25 cellular contexts compared by ENCODE assay signal in genomic region chr20:24458441-24458840, GRCh38. TPM values are rescaled to one million over a fixed set of nuclear protein-coding genes. Genes with fewer than 3 reads are reported as not detected.
A peak's percentile ranks its signal among the peaks of the same experiment; 100 is the strongest.
DNase-seq lines count a peak whose midpoint lies in the region; FAIRE-seq and TF ChIP-seq lines count a peak whose summit lies in the region.
"Had no signal": no experiment of that assay in that cellular context is flagged by ENCODE, and none has a peak within 500 bp of the region (broad histone marks: within the 10 kb centered on the region; RNA-seq: fewer than 3 reads in every experiment).

No MANE protein-coding gene starts in this region.

- WGBS in H1 (ENCODE audit: extremely low coverage in 1 of 2, insufficient coverage in 1 of 2, insufficient read length in 1 of 2, insufficient replicate concordance in 2 of 2, low coverage in 1 of 2, low lambda C conversion rate in 2 of 2, missing lambda C conversion rate in 1 of 2), 2 experiments = 94% methylated on average over 2 of the region's 2 CpGs; no CpG with 5 or more reads in 1 of the 2 experiments

- no peak overlapping the region for H3K27ac ChIP-seq in H1 (ENCODE audit: low read depth, low read length)
- H3K27ac ChIP-seq: 22Rv1, SJCRH30 had no signal

- CTCF ChIA-PET in H1 (lab: Charles Lee; ENCODE audit: partially characterized antibody) = interaction anchor here (0.9 to 1.2 kb wide), 2 partner anchors 34 to 99 kb away, joined by 3 to 7 read pairs; no protein-coding TSS in a partner anchor

- H4K91ac ChIP-seq in H1 (replicated peaks; ENCODE audit: insufficient read length, low read length) = no peak overlapping the region

- H2BK12ac ChIP-seq in H1 (ENCODE audit: low read depth, low read length) = peak overlapping the region; percentile 80; the same call in 1 of the 2 replicates

- no peak overlapping the region for H3K4me3 Mint-ChIP-seq in activated T-helper 2 cell treated with anti-CD3 and anti-CD28 coated beads, Interferon-gamma antibody, Interleukin-2, Interleukin-4, amounts not matched to agents 10 μg/mL and 5 μg/mL and 100 μg/mL, durations not matched to agents 14 hours and 24 hours and 36 hours (ENCODE audit: low read depth)
- H3K4me3 Mint-ChIP-seq: H9 had no signal

- H3K36me3 ChIP-seq in H1 (ENCODE audit: control insufficient read depth in 2 of 4, insufficient read depth in 4 of 4, low read length in 3 of 4) = no peaks in the 10 kb centered on the region
- H3K36me3 ChIP-seq: SJCRH30 had no signal

- peak; percentile 42 for DNase-seq in DMS 273 (lab: John Stamatoyannopoulos, UW; ENCODE audit: unreplicated experiment)
- no peak for DNase-seq in DMS 273 treated with DMSO at 0.1 percent for 48 hours (lab: John Stamatoyannopoulos, UW)
- peak; percentile 11 for DNase-seq in NCI-H2171 (lab: John Stamatoyannopoulos, UW)
- DNase-seq in H1 (ENCODE audit: low read depth in 1 of 2, low spot score in 2 of 2) = no peak
- peak; percentile 52 for DNase-seq in posterior vena cava (ENCODE audit: low spot score)
- no peak for DNase-seq in hypothalamus (lab: John Stamatoyannopoulos, UW)
- no peak for DNase-seq in GF-D8 (lab: John Stamatoyannopoulos, UW)
- DNase-seq in activated T-helper 2 cell treated with anti-CD3 and anti-CD28 coated beads, Interferon-gamma antibody, Interleukin-2, Interleukin-4, amounts not matched to agents 10 μg/mL and 5 μg/mL and 100 μg/mL, durations not matched to agents 14 hours and 24 hours and 36 hours (ENCODE audit: low spot score) = no peak
- DNase-seq: Calu3, H9, Kasumi-1, MV-4-11, NCI-H1105, NCI-H1436 treated with DMSO at 0.1 percent for 48 hours, NCI-H2029, NCI-H345, NCI-H524 treated with DMSO at 0.1 percent for 48 hours, NCI-H774, SJCRH30 had no signal

- H2BK15ac ChIP-seq in H1 (ENCODE audit: low read length) = no peak overlapping the region

- no peak overlapping the region for H4K8ac ChIP-seq in H1 (ENCODE audit: extremely low read depth, insufficient read depth, low read length)

- H2BK20ac ChIP-seq in H1 (ENCODE audit: low read length) = peak overlapping the region; percentile 73; the same call in 1 of the 2 replicates

- H3K27ac Mint-ChIP-seq in activated T-helper 2 cell treated with anti-CD3 and anti-CD28 coated beads, Interferon-gamma antibody, Interleukin-2, Interleukin-4, amounts not matched to agents 10 μg/mL and 5 μg/mL and 100 μg/mL, durations not matched to agents 14 hours and 24 hours and 36 hours = no peak overlapping the region
- H3K27ac Mint-ChIP-seq: H9 had no signal

- TF ChIP-seq EP300 in H1 (IDR thresholded peaks at IDR 0.05; ENCODE audit: borderline replicate concordance in 1 of 2, low read depth in 2 of 2, low read length in 2 of 2) = no peak

- H3K4me1 ChIP-seq in H1 (replicated peaks in 1 of 4; ENCODE audit: control insufficient read depth in 3 of 4, insufficient read depth in 4 of 4, low read length in 3 of 4) = peaks cover 17 to 32% (median 20%) of the 10 kb centered on the region in 4 experiments
- H3K4me1 ChIP-seq: SJCRH30 had no signal

- no peaks in the 10 kb centered on the region for H3K9me3 Mint-ChIP-seq in activated T-helper 2 cell treated with anti-CD3 and anti-CD28 coated beads, Interferon-gamma antibody, Interleukin-2, Interleukin-4, amounts not matched to agents 10 μg/mL and 5 μg/mL and 100 μg/mL, durations not matched to agents 14 hours and 24 hours and 36 hours
- H3K9me3 Mint-ChIP-seq: H9 had no signal

- peaks cover 5% of the 10 kb centered on the region for H3K4me1 Mint-ChIP-seq in activated T-helper 2 cell treated with anti-CD3 and anti-CD28 coated beads, Interferon-gamma antibody, Interleukin-2, Interleukin-4, amounts not matched to agents 10 μg/mL and 5 μg/mL and 100 μg/mL, durations not matched to agents 14 hours and 24 hours and 36 hours (ENCODE audit: low read depth)

- no peak for FAIRE-seq in H1 (lab: Jason Lieb, UNC)
- FAIRE-seq: HepG2, K562, RCC 7860 had no signal

- TF ChIP-seq RAD21 in H1 (IDR thresholded peaks at IDR 0.05 in 1 of 2, conservative IDR thresholded peaks at IDR 0.05 in 1 of 2; ENCODE audit: low read depth in 2 of 2, low read length in 2 of 2) = no peak

- no peak overlapping the region for H4K5ac ChIP-seq in H1 (ENCODE audit: insufficient read length, low read depth, low read length)

- H2AK5ac ChIP-seq in H1 (ENCODE audit: low read depth, low read length) = no peak overlapping the region

- H3K9me3 ChIP-seq in H1 (ENCODE audit: insufficient read depth in 2 of 2, low read depth in 1 of 2, low read length in 1 of 2) = no peaks in the 10 kb centered on the region
- H3K9me3 ChIP-seq: SJCRH30 had no signal

- no peak overlapping the region for H3K56ac ChIP-seq in H1 (replicated peaks; ENCODE audit: insufficient read length, low read depth, low read length)

- peak overlapping the region; percentile 10; the same call in 1 of the 2 replicates for H2BK5ac ChIP-seq in H1 (ENCODE audit: low read depth, low read length)

- no peaks in the 10 kb centered on the region for H3K27me3 ChIP-seq in H1 (replicated peaks in 1 of 4; ENCODE audit: control insufficient read depth in 3 of 4, extremely low read depth in 1 of 4, insufficient read depth in 3 of 4, low read length in 3 of 4)

- no peak overlapping the region for H3K18ac ChIP-seq in H1 (ENCODE audit: extremely low read depth, low read length)

- no peak overlapping the region for H3K4ac ChIP-seq in H1 (replicated peaks; ENCODE audit: insufficient read length, low read depth, low read length)

- H3K4me3 ChIP-seq in H1 (ENCODE audit: extremely low read depth in 1 of 4, insufficient read depth in 2 of 4, low read depth in 3 of 4, low read length in 4 of 4) = no peak overlapping the region
- H3K4me3 ChIP-seq: K562, SJCRH30 had no signal

- TF ChIP-seq POLR2A in H1 (IDR thresholded peaks at IDR 0.05; ENCODE audit: control extremely low read depth in 1 of 2, low read depth in 2 of 2, low read length in 2 of 2) = no peak

- intact Hi-C loops in posterior vena cava (cut with DNase I) = no loop called here
- intact Hi-C loops in activated T-helper 2 cell treated with anti-CD3 and anti-CD28 coated beads, Interferon-gamma antibody, Interleukin-2, Interleukin-4, amounts not matched to agents 10 μg/mL and 5 μg/mL and 100 μg/mL, durations not matched to agents 14 hours and 24 hours and 36 hours (cut with micrococcal nuclease) = no loop called here

- H3K23me2 ChIP-seq in H1 (ENCODE audit: low read depth, low read length) = no peaks in the 10 kb centered on the region

- no peak overlapping the region for H3K9ac ChIP-seq in H1 (replicated peaks in 1 of 4; ENCODE audit: extremely low read depth in 1 of 4, low read depth in 3 of 4, low read length in 3 of 4)

- no peak for TF ChIP-seq CTCF in H1 (IDR thresholded peaks at IDR 0.05; ENCODE audit: control extremely low read depth in 1 of 3, insufficient read depth in 1 of 3, low read depth in 1 of 3, low read length in 3 of 3)

- H3K14ac ChIP-seq in H1 (ENCODE audit: insufficient read length) = no peak overlapping the region

- no peaks in the 10 kb centered on the region for H3K36me3 Mint-ChIP-seq in activated T-helper 2 cell treated with anti-CD3 and anti-CD28 coated beads, Interferon-gamma antibody, Interleukin-2, Interleukin-4, amounts not matched to agents 10 μg/mL and 5 μg/mL and 100 μg/mL, durations not matched to agents 14 hours and 24 hours and 36 hours (ENCODE audit: low read depth)

- no peaks in the 10 kb centered on the region for H3K79me2 ChIP-seq in H1 (ENCODE audit: control insufficient read depth in 1 of 2, insufficient read depth in 2 of 2, low read length in 2 of 2)

- H3K4me2 ChIP-seq in H1 (ENCODE audit: insufficient read depth in 1 of 2, low read depth in 2 of 2, low read length in 2 of 2) = no peak overlapping the region

- no peak overlapping the region for H3K23ac ChIP-seq in H1 (ENCODE audit: insufficient read length)

- H3K27me3 Mint-ChIP-seq in activated T-helper 2 cell treated with anti-CD3 and anti-CD28 coated beads, Interferon-gamma antibody, Interleukin-2, Interleukin-4, amounts not matched to agents 10 μg/mL and 5 μg/mL and 100 μg/mL, durations not matched to agents 14 hours and 24 hours and 36 hours (ENCODE audit: low read depth) = peaks cover 11% of the 10 kb centered on the region

- POLR2A ChIA-PET in H1 (lab: Charles Lee; ENCODE audit: partially characterized antibody) = no interaction called here

- H3K79me1 ChIP-seq in H1 (ENCODE audit: low read depth, low read length) = no peaks in the 10 kb centered on the region

- H2BK120ac ChIP-seq in H1 (replicated peaks; ENCODE audit: low read depth, low read length) = no peak overlapping the region

- no peak overlapping the region for H2AFZ ChIP-seq in H1 (ENCODE audit: low read length)

- no peaks in the 10 kb centered on the region for H4K20me1 ChIP-seq in H1 (replicated peaks in 1 of 2; ENCODE audit: control insufficient read depth in 1 of 2, insufficient read depth in 2 of 2, low read length in 2 of 2)

TF ChIP-seq in H1, 55 proteins besides CTCF, POLR2A, EP300 and RAD21 (continues in another document):
- TF ChIP-seq FOSL1 (IDR thresholded peaks at IDR 0.05; ENCODE audit: insufficient read depth, low read depth, low read length) (no peak), HDAC6 (IDR thresholded peaks at IDR 0.05; ENCODE audit: low read depth, low read length) (no peak), SIN3A (conservative IDR thresholded peaks at IDR 0.05 in 1 of 2, IDR thresholded peaks at IDR 0.05 in 1 of 2; ENCODE audit: low read depth in 1 of 2, low read length in 2 of 2) (no peak), CREB1 (IDR thresholded peaks at IDR 0.05) (no peak), GABPA (IDR thresholded peaks at IDR 0.05; ENCODE audit: borderline replicate concordance, insufficient read depth, low read length) (no peak), KDM1A (IDR thresholded peaks at IDR 0.05; ENCODE audit: borderline replicate concordance, low read length) (no peak), TAF1 (IDR thresholded peaks at IDR 0.05; ENCODE audit: low read depth, low read length) (no peak), YY1 (IDR thresholded peaks at IDR 0.05; ENCODE audit: low read depth, low read length) (no peak), CBX8 (IDR thresholded peaks at IDR 0.05; ENCODE audit: borderline replicate concordance, low read depth, low read length) (no peak), TCF12 (IDR thresholded peaks at IDR 0.05; ENCODE audit: low read depth, low read length) (no peak)

RNA-seq across cellular contexts. Expression of gene SYNDIG1, which starts 11.0 kb away (rescaled TPM):
- total RNA-seq in H1 (2021; fragmentation: NEBNext Ultra II Directional; extraction: Animal tissue kit (Norgen Biotek cat#: 25700)) = 5.9 and 6.5 TPM in 2 replicates
- polyA plus RNA-seq in H1 (2011; rRNA removed) = 7.8 and 9.1 TPM in 2 replicates
- polyA plus RNA-seq in H1 (2011; cell fraction: cytosol; rRNA removed) = 7.3 TPM
- 12.8 TPM for polyA plus RNA-seq in H1 (2011; cell fraction: nucleus; rRNA removed)
- polyA plus RNA-seq in H1 (2012, experiment 1 of 2) = 8.3 to 8.8 TPM (median 8.6 TPM) in 4 replicates
- 8.3 TPM for polyA plus RNA-seq in H1 (2012, experiment 2 of 2)
- polyA plus RNA-seq in H1 (2013, experiment 1 of 2) = 1.5 TPM
- 1.2 TPM for polyA plus RNA-seq in H1 (2013, experiment 2 of 2)
- 11.7 and 14.3 TPM in 2 replicates for polyA minus RNA-seq in H1 (2011; rRNA and poly(A)+ RNA removed)
- 4.0 TPM for polyA minus RNA-seq in H1 (2011; cell fraction: cytosol; rRNA and poly(A)+ RNA removed)
- polyA minus RNA-seq in H1 (2011; cell fraction: nucleus; rRNA and poly(A)+ RNA removed) = 16.0 TPM
- total RNA-seq in posterior vena cava = 10 to 100 TPM; 11.3 to 22.5 TPM
- total RNA-seq in activated T-helper 2 cell treated with anti-CD3 and anti-CD28 coated beads, Interferon-gamma antibody, Interleukin-2, Interleukin-4, amounts not matched to agents 10 μg/mL and 5 μg/mL and 100 μg/mL, durations not matched to agents 14 hours and 24 hours and 36 hours = not detected in 2 replicates
- total RNA-seq: Calu3, HepG2, HT-29, K562, M059J, SJCRH30 had no signal
- polyA plus RNA-seq: HepG2, K562 had no signal

Comparison
In these comparisons a context has a peak if more than half of its experiments do, and no peak if none do; other contexts are left out.
1. DNase-seq: peak in DMS 273 (single experiment), NCI-H2171 (single experiment) and posterior vena cava (single experiment); none in DMS 273 treated with DMSO at 0.1 percent for 48 hours (single experiment), H1 (0 of 2), hypothalamus (0 of 51), GF-D8 (single experiment) and activated T-helper 2 cell treated with anti-CD3 and anti-CD28 coated beads, Interferon-gamma antibody, Interleukin-2, Interleukin-4, amounts not matched to agents 10 μg/mL and 5 μg/mL and 100 μg/mL, durations not matched to agents 14 hours and 24 hours and 36 hours (single experiment).